Comparison of ENCODE assay signal across 1 cellular context in the genomic region with DNA sequence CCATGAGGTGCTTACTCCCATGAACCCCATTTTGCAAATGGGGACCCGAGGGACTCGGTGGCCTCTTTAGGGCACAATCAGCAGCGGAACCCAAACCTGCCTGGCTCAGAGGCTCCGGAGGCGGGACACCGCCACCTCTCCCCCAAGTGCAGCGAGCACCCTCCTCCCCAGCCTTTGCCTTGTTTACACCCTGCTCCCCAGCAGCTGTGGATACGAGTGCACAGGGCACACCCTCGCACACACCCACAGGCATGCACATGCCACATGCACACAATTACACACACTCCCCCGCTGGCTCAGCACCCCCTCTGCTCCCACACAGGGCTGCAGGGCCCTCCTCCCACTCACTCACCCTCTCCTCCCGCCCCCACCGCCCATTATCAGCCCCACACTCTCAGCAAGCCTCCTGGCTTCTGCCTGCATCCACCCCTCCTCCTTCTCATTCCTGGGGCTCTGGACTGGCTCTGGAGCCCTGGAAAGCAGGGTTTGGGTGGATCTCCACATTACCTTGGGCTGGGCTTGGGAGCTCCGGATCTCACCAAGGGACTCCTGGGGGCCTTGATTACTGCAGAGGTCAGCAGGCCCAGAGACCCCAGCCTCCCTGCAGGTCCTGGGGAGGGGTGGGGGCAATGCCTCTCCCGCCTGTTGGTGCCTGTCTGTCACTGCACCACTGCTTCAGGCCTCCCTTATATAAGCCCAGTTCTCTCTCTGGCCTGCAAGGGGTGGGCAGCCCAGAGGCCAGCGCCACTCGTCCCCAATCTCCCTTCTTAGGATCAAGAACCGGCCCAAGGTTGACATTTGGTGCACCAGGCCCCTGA.
TF ChIP-seq lines count a peak whose summit lies in the region.

No MANE protein-coding gene starts in this region.

TF ChIP-seq in K562, 482 proteins besides CTCF, POLR2A, EP300 and RAD21 (continues in another document):
- no peak for TF ChIP-seq HDAC3 (IDR thresholded peaks at IDR 0.05; ENCODE audit: borderline replicate concordance, partially characterized antibody)
- TF ChIP-seq FOXJ2 (tag; IDR thresholded peaks at IDR 0.05): no peak
- peak; percentile 61; the same call in 1 of the 2 replicates for TF ChIP-seq ARID1B (IDR thresholded peaks at IDR 0.05)
- no peak for TF ChIP-seq TAF15 (IDR thresholded peaks at IDR 0.05; ENCODE audit: low read depth, low read length)
- TF ChIP-seq CBX3 (IDR thresholded peaks at IDR 0.05; ENCODE audit: borderline replicate concordance in 1 of 2, low read length in 2 of 2): no peak
- TF ChIP-seq CBFA2T2 (conservative IDR thresholded peaks at IDR 0.05): peak; percentile 34; the same call in 1 of the 2 replicates
- TF ChIP-seq ZNF592 (IDR thresholded peaks at IDR 0.05): no peak
- no peak for TF ChIP-seq ZNF146 (CRISPR knock-in tag; IDR thresholded peaks at IDR 0.05; ENCODE audit: unreplicated experiment)
- no peak for TF ChIP-seq HDAC6 (IDR thresholded peaks at IDR 0.05; ENCODE audit: low read depth, low read length)
- TF ChIP-seq ZC3H4 (CRISPR knock-in tag; IDR thresholded peaks at IDR 0.05; ENCODE audit: borderline replicate concordance): 0 out of 2 replicates have a peak, but pooled peaks have one; percentile 27
- no peak for TF ChIP-seq CUX1 (CRISPR knock-in tag; IDR thresholded peaks at IDR 0.05)
- TF ChIP-seq THAP7 (CRISPR knock-in tag; IDR thresholded peaks at IDR 0.05): no peak
- TF ChIP-seq ZNF778 (CRISPR knock-in tag; IDR thresholded peaks at IDR 0.05): no peak
- no peak for TF ChIP-seq BMI1 (IDR thresholded peaks at IDR 0.05; ENCODE audit: low read length)
- 0 out of 4 replicates have a peak, but pooled peaks of 1 of the 2 experiments have one; percentile 13 for TF ChIP-seq TRIM24 (IDR thresholded peaks at IDR 0.05)
- TF ChIP-seq RBBP5 (IDR thresholded peaks at IDR 0.05; ENCODE audit: borderline replicate concordance, insufficient read depth, low read length, poor library complexity, severe bottlenecking): peak; percentile 31
- TF ChIP-seq ZKSCAN3 (CRISPR knock-in tag; IDR thresholded peaks at IDR 0.05): no peak
- peak; percentile 34; the same call in 1 of the 2 replicates for TF ChIP-seq MTA2 (IDR thresholded peaks at IDR 0.05; ENCODE audit: low read depth)
- TF ChIP-seq BRD9 (IDR thresholded peaks at IDR 0.05; ENCODE audit: low read depth, partially characterized antibody): no peak
- 0 out of 2 replicates have a peak, but pooled peaks have one; percentile 19 for TF ChIP-seq NCOA1 (IDR thresholded peaks at IDR 0.05; ENCODE audit: low read depth)
- no peak for TF ChIP-seq EHMT2 (IDR thresholded peaks at IDR 0.05)
- TF ChIP-seq ZNF318 (IDR thresholded peaks at IDR 0.05; ENCODE audit: borderline replicate concordance in 1 of 2, low read depth in 1 of 2): 0 out of 4 replicates have a peak, but pooled peaks of 1 of the 2 experiments have one; percentile 38
- TF ChIP-seq SRSF3 (IDR thresholded peaks at IDR 0.05; ENCODE audit: insufficient read depth, low read length): no peak
- peak; percentile 86; the same call in 1 of the 2 replicates for TF ChIP-seq TFAP4 (CRISPR knock-in tag; IDR thresholded peaks at IDR 0.05; ENCODE audit: borderline replicate concordance)
- no peak for TF ChIP-seq DIDO1 (tag; IDR thresholded peaks at IDR 0.05; ENCODE audit: low read depth)
- no peak for TF ChIP-seq ZNF696 (CRISPR knock-in tag; conservative IDR thresholded peaks at IDR 0.05)
- TF ChIP-seq MEF2D (tag; conservative IDR thresholded peaks at IDR 0.05; ENCODE audit: low read depth): 0 out of 2 replicates have a peak, but pooled peaks have one; percentile 22
- no peak for TF ChIP-seq ZNF436 (CRISPR knock-in tag; IDR thresholded peaks at IDR 0.05)
- TF ChIP-seq TEAD4 (IDR thresholded peaks at IDR 0.05; ENCODE audit: low read length): peak; percentile 82; the same call in 1 of the 2 replicates
- no peak for TF ChIP-seq TEAD4 (CRISPR knock-in tag; IDR thresholded peaks at IDR 0.05; ENCODE audit: borderline replicate concordance)
